22 cellular contexts compared by ENCODE assay signal in the genomic region with DNA sequence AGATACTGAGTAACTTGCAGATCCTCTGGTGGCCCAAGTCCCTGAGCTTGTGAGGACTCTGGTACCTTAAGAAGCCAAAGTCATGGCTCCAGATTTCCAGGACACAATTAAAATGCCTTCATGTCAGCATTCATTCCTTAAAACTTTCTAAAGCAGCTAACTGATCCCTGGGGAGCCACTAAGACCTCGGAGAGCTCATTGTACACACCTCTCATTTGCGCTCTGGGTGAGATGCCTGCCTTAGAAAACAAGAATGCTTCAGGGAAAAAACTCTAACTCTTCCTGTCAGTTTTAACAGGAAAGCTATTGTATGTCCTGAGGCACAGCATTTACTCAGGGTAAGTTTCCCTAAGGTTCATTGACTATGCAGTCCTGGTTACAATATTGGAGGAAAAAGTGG.
"Had no signal": no experiment of that assay in that cellular context is flagged by ENCODE, and none has a peak within 500 bp of the region (broad histone marks: within the 10 kb centered on the region; RNA-seq: fewer than 3 reads in every experiment).

No MANE protein-coding gene starts in this region.

- H3K36me3 Mint-ChIP-seq: memory B cell; naive thymus-derived CD4-positive, alpha-beta T cell; stimulated activated memory B cell treated with anti-CD40 and anti-IgM and Interleukin-4, amounts not matched to agents 10 μg/mL and 1 μg/mL and 100 μg/mL, for 72 hours had no signal

- H3K9me3 ChIP-seq: spleen, testis, tibial artery had no signal

- H3K4me1 ChIP-seq: parathyroid adenoma, testis had no signal

- H3K9me3 Mint-ChIP-seq: memory B cell; naive thymus-derived CD4-positive, alpha-beta T cell; neural crest cell; stimulated activated memory B cell treated with anti-CD40 and anti-IgM and Interleukin-4, amounts not matched to agents 10 μg/mL and 1 μg/mL and 100 μg/mL, for 72 hours; type B pancreatic cell had no signal

- H3K9ac ChIP-seq: parathyroid adenoma had no signal

- H3K27me3 Mint-ChIP-seq: progenitor cell of endocrine pancreas; stimulated activated memory B cell treated with anti-CD40 and anti-IgM and Interleukin-4, amounts not matched to agents 10 μg/mL and 1 μg/mL and 100 μg/mL, for 72 hours; type B pancreatic cell had no signal

- ATAC-seq: naive thymus-derived CD4-positive, alpha-beta T cell; sciatic nerve; stimulated activated memory B cell treated with anti-CD40 and anti-IgM and Interleukin-4, amounts not matched to agents 10 μg/mL and 1 μg/mL and 100 μg/mL, for 72 hours; stimulated activated naive CD8-positive, alpha-beta T cell treated with anti-CD3 and anti-CD28 coated beads, Interleukin-15, Interleukin-2, amounts not matched to agents 100 U/mL and 50 U/mL, for 24 hours had no signal

- H3K79me2 ChIP-seq: parathyroid adenoma had no signal

- H3K4me3 ChIP-seq: dorsolateral prefrontal cortex, lung, spleen, testis, tibial artery had no signal

- DNase-seq: dorsolateral prefrontal cortex; effector CD4-positive, alpha-beta T cell; head of caudate nucleus; midbrain; naive thymus-derived CD4-positive, alpha-beta T cell; spleen; stimulated activated CD4-positive, alpha-beta T cell treated with anti-CD3 and anti-CD28 coated beads, Interleukin-4, amount 100 ng/mL, for 4 hours; stimulated activated naive CD8-positive, alpha-beta T cell treated with anti-CD3 and anti-CD28 coated beads, Interleukin-15, Interleukin-2, amounts not matched to agents 100 U/mL and 50 U/mL, for 24 hours; substantia nigra; testis; tibial artery had no signal

- H3K27ac Mint-ChIP-seq: memory B cell; naive thymus-derived CD4-positive, alpha-beta T cell; progenitor cell of endocrine pancreas; stimulated activated memory B cell treated with anti-CD40 and anti-IgM and Interleukin-4, amounts not matched to agents 10 μg/mL and 1 μg/mL and 100 μg/mL, for 72 hours; type B pancreatic cell had no signal

- FAIRE-seq: colon, frontal cortex, keratinocyte had no signal

- H3K36me3 ChIP-seq: spleen had no signal

- H3K4me3 Mint-ChIP-seq: memory B cell; naive thymus-derived CD4-positive, alpha-beta T cell; neural crest cell; stimulated activated memory B cell treated with anti-CD40 and anti-IgM and Interleukin-4, amounts not matched to agents 10 μg/mL and 1 μg/mL and 100 μg/mL, for 72 hours; type B pancreatic cell had no signal

- H3K27me3 ChIP-seq: spleen, testis, tibial artery had no signal

- H3K27ac ChIP-seq: parathyroid adenoma, spleen, testis, tibial artery had no signal

- H2AFZ ChIP-seq: parathyroid adenoma had no signal
